Comparison of ENCODE assay signal across 8 cellular contexts in the genomic region with DNA sequence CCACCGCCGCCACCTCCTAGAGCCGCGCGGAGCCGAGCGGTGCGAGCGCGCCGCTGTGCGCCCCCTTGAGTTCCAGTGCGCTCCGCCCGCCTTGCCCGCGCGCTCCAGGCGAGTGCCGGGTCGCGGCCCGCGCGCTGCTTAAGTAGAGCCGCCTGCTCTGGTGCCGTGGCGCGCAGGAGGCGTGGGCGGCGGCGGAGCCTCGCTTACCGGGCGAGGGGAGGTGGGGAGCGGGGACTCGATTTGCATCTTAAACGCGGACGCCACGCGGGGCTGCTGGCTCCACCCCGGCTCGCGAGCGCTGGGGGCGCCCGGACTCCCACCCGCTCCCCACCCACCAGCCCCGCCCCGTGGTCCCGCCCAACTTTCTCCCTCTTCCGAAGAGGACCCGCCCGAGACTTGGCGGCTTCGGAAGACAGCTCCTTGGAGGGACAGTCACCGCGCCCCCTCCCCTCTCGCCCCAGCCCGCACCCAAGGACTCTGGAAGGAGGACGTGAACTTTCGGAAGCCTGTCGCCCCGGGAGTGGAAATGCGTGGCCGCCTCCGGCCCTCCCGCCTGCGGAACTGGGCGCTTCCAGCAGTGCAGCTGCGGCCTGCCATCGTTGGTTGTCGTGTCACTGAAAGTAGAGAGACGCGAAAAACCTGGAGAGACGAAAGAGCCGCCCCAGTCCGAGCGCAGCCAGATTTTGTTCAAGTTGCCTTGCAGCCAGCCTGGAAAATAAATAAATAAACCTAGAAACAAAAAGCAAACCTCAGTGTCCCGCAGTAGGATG. TPM values are rescaled to one million over a fixed set of nuclear protein-coding genes. Genes with fewer than 3 reads are reported as not detected.
A peak's percentile ranks its signal among the peaks of the same experiment; 100 is the strongest.
DNase-seq lines count a peak whose midpoint lies in the region; ATAC-seq and TF ChIP-seq lines count a peak whose summit lies in the region.

A gene (minus strand): TSS at position 114 of the 770 bp plus-strand sequence. CDS start 257 bp downstream, outside the sequence.

- H4K20me1 ChIP-seq in mammary epithelial cell (ENCODE audit: insufficient read depth, low read length): no peaks in the 10 kb centered on the region
- H4K20me1 ChIP-seq in smooth muscle cell (ENCODE audit: low read depth): peaks cover 44% of the 10 kb centered on the region

- peaks cover 13 to 21% of the 10 kb centered on the region in 2 donors for H3K4me1 Mint-ChIP-seq in immature natural killer cell

- H3K4me2 ChIP-seq in mammary epithelial cell (ENCODE audit: insufficient read depth, low read depth, low read length): peak within 1 kb of the TSS; percentile 97
- peak within 1 kb of the TSS; percentile 87 for H3K4me2 ChIP-seq in smooth muscle cell

- H3K27ac ChIP-seq in VCaP (peak within 1 kb of the TSS; percentile 56), mammary epithelial cell (ENCODE audit: insufficient read depth, low read depth, low read length) (peak within 1 kb of the TSS; percentile 55), smooth muscle cell (ENCODE audit: low read depth) (peak within 1 kb of the TSS; percentile 78)

- H3K27me3 ChIP-seq in mammary epithelial cell (ENCODE audit: insufficient read depth, low read length): no peaks in the 10 kb centered on the region
- no peaks in the 10 kb centered on the region for H3K27me3 ChIP-seq in smooth muscle cell (ENCODE audit: low read depth)

- peak; percentile 58 for TF ChIP-seq CTCF in GM13976 (IDR thresholded peaks at IDR 0.05; ENCODE audit: borderline replicate concordance, control extremely low read depth, extremely low read depth, insufficient read depth, missing control alignments)
- peak; percentile 49 for TF ChIP-seq CTCF in VCaP (conservative IDR thresholded peaks at IDR 0.05)
- TF ChIP-seq CTCF in mammary epithelial cell (conservative IDR thresholded peaks at IDR 0.05 in 1 of 2, IDR thresholded peaks at IDR 0.05 in 1 of 2; ENCODE audit: extremely low read depth in 1 of 2, insufficient read depth in 1 of 2, low read depth in 1 of 2, low read length in 2 of 2): no peak
- TF ChIP-seq CTCF in smooth muscle cell (IDR thresholded peaks at IDR 0.05; ENCODE audit: borderline replicate concordance, insufficient read depth, poor library complexity, severe bottlenecking): peak; percentile 19

- H3K36me3 Mint-ChIP-seq in immature natural killer cell: no peaks in the 10 kb centered on the region

- H2AFZ ChIP-seq in mammary epithelial cell (ENCODE audit: low read depth, low read length) (peak within 1 kb of the TSS; percentile 84), smooth muscle cell (ENCODE audit: low read depth) (peak within 1 kb of the TSS; percentile 82)

- no peaks in the 10 kb centered on the region for H3K9me3 Mint-ChIP-seq in immature natural killer cell

- in situ Hi-C loops in GM13976 (cut with MboI; ENCODE audit: low sequenced_read_pairs, unreplicated experiment): no loop called here
- in situ Hi-C loops in mammary epithelial cell (cut with MboI; ENCODE audit: low sequenced_read_pairs in 2 of 2): loop anchor here in 1 of 2 donors (5.0 to 10.0 kb wide), 2 partner anchors 64 to 222 kb away; no protein-coding TSS in a partner anchor

- H3K4me3 ChIP-seq in mammary epithelial cell (replicated peaks in 1 of 3; ENCODE audit: insufficient read depth in 1 of 3, low read depth in 2 of 3, low read length in 3 of 3) (peak within 1 kb of the TSS; percentile 51 to 85 (median 81)), smooth muscle cell (peak within 1 kb of the TSS; percentile 75)

- peak; percentile 72 for ATAC-seq in HG02588 (IDR thresholded peaks at IDR 0.05; ENCODE audit: unreplicated experiment)

- peak within 1 kb of the TSS; percentile 77 to 82 (median 79) for H3K4me3 Mint-ChIP-seq in immature natural killer cell

- H3K9me3 ChIP-seq in mammary epithelial cell (replicated peaks; ENCODE audit: insufficient read depth, low read length): no peaks in the 10 kb centered on the region
- H3K9me3 ChIP-seq in smooth muscle cell (replicated peaks; ENCODE audit: low read depth): no peaks in the 10 kb centered on the region

- no peak within 1 kb of the TSS for H3K27ac Mint-ChIP-seq in immature natural killer cell

- H3K9ac ChIP-seq in mammary epithelial cell (ENCODE audit: insufficient read depth, low read length) (peak within 1 kb of the TSS; percentile 48), smooth muscle cell (ENCODE audit: low read depth) (peak within 1 kb of the TSS; percentile 52)

- DNase-seq in GM13976 (ENCODE audit: low spot score): peak; percentile 81
- peak; percentile 37 for DNase-seq in NCI-H1105 (lab: John Stamatoyannopoulos, UW)
- peak; percentile 78 for DNase-seq in mammary epithelial cell
- DNase-seq in immature natural killer cell: peak; percentile 47 to 51 (median 48)
- peak; percentile 71 for DNase-seq in smooth muscle cell (lab: John Stamatoyannopoulos, UW; ENCODE audit: unreplicated experiment)
- no peak for DNase-seq in cerebellar nuclear complex (lab: John Stamatoyannopoulos, UW)

- H3K79me2 ChIP-seq in mammary epithelial cell (ENCODE audit: insufficient read depth, low read length) (peaks cover 44% of the 10 kb centered on the region), smooth muscle cell (ENCODE audit: low read depth) (peaks cover 41% of the 10 kb centered on the region)

- no TSS peak for BruUV-seq in mammary epithelial cell (replicated peaks; lab: Mats Ljungman, UMichigan)

- peaks cover 26% of the 10 kb centered on the region for H3F3A ChIP-seq in smooth muscle cell (ENCODE audit: low read depth)

- no peaks in the 10 kb centered on the region for H3K36me3 ChIP-seq in mammary epithelial cell (ENCODE audit: insufficient read depth, low read length)
- no peaks in the 10 kb centered on the region for H3K36me3 ChIP-seq in smooth muscle cell (ENCODE audit: low read depth)

- CTCF ChIA-PET in mammary epithelial cell (lab: Charles Lee; ENCODE audit: low non-redundant PET): interaction anchor here (0.7 to 1.5 kb wide), 2 partner anchors 17 to 56 kb away, joined by 3 to 5 read pairs; no protein-coding TSS in a partner anchor

- intact Hi-C loops in mammary epithelial cell (cut with micrococcal nuclease): loop anchor here (5.0 kb wide), 2 partner anchors 51 to 864 kb away; no protein-coding TSS in a partner anchor

- 0% methylated on average over 19 of the region's 82 CpGs for WGBS in mammary epithelial cell (ENCODE audit: low coverage, missing lambda C conversion rate)
- under 1% methylated on average over 64 of the region's 82 CpGs for WGBS in smooth muscle cell (ENCODE audit: low lambda C conversion rate)

- dilution Hi-C loops in mammary epithelial cell (cut with HindIII; ENCODE audit: low sequenced_read_pairs): no loop called here

- peaks cover 60% of the 10 kb centered on the region for H3K4me1 ChIP-seq in mammary epithelial cell (ENCODE audit: insufficient read depth, low read length)
- peaks cover 6% of the 10 kb centered on the region for H3K4me1 ChIP-seq in smooth muscle cell (ENCODE audit: low read depth)

- peaks cover 7 to 30% (median 28%) of the 10 kb centered on the region in 3 donors for H3K27me3 Mint-ChIP-seq in immature natural killer cell (ENCODE audit: low read depth in 3 of 3)

RNA-seq across cellular contexts. Expression of the gene that starts here (rescaled TPM):
- total RNA-seq in mammary epithelial cell (10 to 100 TPM; 57.0 to 80.1 TPM), smooth muscle cell (311 and 363 TPM in 2 replicates)
- polyA plus RNA-seq in mammary epithelial cell (25.3 TPM), immature natural killer cell (1 to 10 TPM in 1 of 3 donors, under 1 TPM in 2; 0.31 to 1.1 (median 0.47) TPM), smooth muscle cell (42.5 and 48.5 TPM in 2 replicates)
- 52.3 TPM for polyA minus RNA-seq in mammary epithelial cell

Comparison
In these comparisons a context has a peak if more than half of its experiments do, and no peak if none do; other contexts are left out.
1. RNA of the gene that starts here (polyA plus RNA-seq): 42.5 to 48.5 TPM in smooth muscle cell and 25.3 TPM in mammary epithelial cell (single experiment); 0.31 to 1.1 TPM in immature natural killer cell; every median in the first group is over 10 times any median in the second.
2. DNase-seq: peak in GM13976 (single experiment), NCI-H1105 (single experiment), mammary epithelial cell (single experiment), immature natural killer cell (3 of 3) and smooth muscle cell (single experiment); none in cerebellar nuclear complex (0 of 2).
3. CTCF ChIP-seq: peak in GM13976 (single experiment), VCaP (single experiment) and smooth muscle cell (single experiment); none in mammary epithelial cell (0 of 2).
4. Peak in every context shown above with its lines, with median percentiles within 50 percentile points of each other: H3K27ac ChIP-seq.